Comparison of ENCODE assay signal across 18 cellular contexts in genomic region chr1:166843322-166843721, GRCh38. TPM values are rescaled to one million over a fixed set of nuclear protein-coding genes. Genes with fewer than 3 reads are reported as not detected.
A peak's percentile ranks its signal among the peaks of the same experiment; 100 is the strongest.
DNase-seq lines count a peak whose midpoint lies in the region; ATAC-seq, FAIRE-seq and TF ChIP-seq lines count a peak whose summit lies in the region.
"Had no signal": no experiment of that assay in that cellular context is flagged by ENCODE, and none has a peak within 500 bp of the region (broad histone marks: within the 10 kb centered on the region; RNA-seq: fewer than 3 reads in every experiment).

No MANE protein-coding gene starts in this region.

- no peak for DNase-seq in activated naive CD4-positive, alpha-beta T cell treated with anti-CD3 and anti-CD28 coated beads for 36 hours
- DNase-seq in activated naive CD4-positive, alpha-beta T cell treated with anti-CD3 and anti-CD28 coated beads, Interleukin-2, amount 50 U/mL, for 16 hours = no peak
- DNase-seq in K562 (ENCODE audit: extremely low read depth in 1 of 4, low spot score in 3 of 4) (no peak), mesothelial cell of epicardium (ENCODE audit: low spot score in 2 of 2, unreplicated experiment in 2 of 2) (no peak), thoracic aorta (ENCODE audit: low spot score) (no peak), kidney tubule cell (ENCODE audit: low spot score) (no peak), NCI-H524 treated with DMSO at 0.1 percent for 48 hours (lab: John Stamatoyannopoulos, UW) (no peak), GM10248 (ENCODE audit: extremely low spot score) (no peak)
- DNase-seq: activated CD4-positive, CD25-positive, alpha-beta regulatory T cell treated with anti-CD3 and anti-CD28 coated beads, Interleukin-2, amount 50 U/mL, for 72 hours; DMS79 treated with DMSO at 0.1 percent for 48 hours; NCI-H1436 treated with DMSO at 0.1 percent for 48 hours; NCI-H2227 treated with DMSO at 0.1 percent for 48 hours; NK-92 treated with Interleukin-12 subunit alpha and Interleukin-12 subunit beta, amount 100 ng/mL, for 24 hours; SHP77 had no signal

- H3K4me3 ChIP-seq in K562 (no peak overlapping the region), thoracic aorta (peak overlapping the region; percentile 6)

- in situ Hi-C loops in K562 (cut with MboI) = no loop called here

- no peak for FAIRE-seq in K562 (lab: Jason Lieb, UNC)
- FAIRE-seq: A204.1, keratinocyte had no signal

- H3K4me3 Mint-ChIP-seq in activated naive CD4-positive, alpha-beta T cell treated with anti-CD3 and anti-CD28 coated beads for 36 hours = no peak overlapping the region
- no peak overlapping the region for H3K4me3 Mint-ChIP-seq in mesothelial cell of epicardium

- 91% methylated on average over 6 of the region's 6 CpGs for WGBS in K562 (ENCODE audit: insufficient coverage, low coverage, missing lambda C conversion rate)

- no peaks in the 10 kb centered on the region for H3K27me3 Mint-ChIP-seq in activated naive CD4-positive, alpha-beta T cell treated with anti-CD3 and anti-CD28 coated beads for 36 hours (ENCODE audit: low read depth)
- H3K27me3 Mint-ChIP-seq in mesothelial cell of epicardium (ENCODE audit: low read depth) = no peaks in the 10 kb centered on the region

- H3K27ac Mint-ChIP-seq in activated naive CD4-positive, alpha-beta T cell treated with anti-CD3 and anti-CD28 coated beads for 36 hours = peak overlapping the region; percentile 12
- peak overlapping the region; percentile 85 for H3K27ac Mint-ChIP-seq in mesothelial cell of epicardium

- no peak overlapping the region for H3K4me2 ChIP-seq in K562 (ENCODE audit: insufficient read depth, low read length)

- no TSS peak for BruUV-seq in K562 (replicated peaks; lab: Mats Ljungman, UMichigan)

- CTCF ChIA-PET in activated naive CD4-positive, alpha-beta T cell treated with anti-CD3 and anti-CD28 coated beads for 36 hours (lab: Charles Lee) = interaction anchor here (1.3 kb wide), 1 partner anchor 216 kb away, joined by 3 read pairs; no protein-coding TSS in a partner anchor
- CTCF ChIA-PET in K562 (lab: Yijun Ruan, JAX; ENCODE audit: low intra/inter-chr PET ratio) = no interaction called here
- CTCF ChIA-PET in GM10248 (lab: Yijun Ruan, JAX) = interaction anchor here (1.8 kb wide), 1 partner anchor 18 kb away, joined by 4 read pairs; no protein-coding TSS in a partner anchor

- H3K79me2 ChIP-seq in K562 (ENCODE audit: control insufficient read depth, insufficient read depth, low read length) = peaks cover 29% of the 10 kb centered on the region

- H3K27me3 ChIP-seq in K562 (ENCODE audit: control insufficient read depth in 2 of 2, insufficient read depth in 2 of 2, low read length in 2 of 2) (no peaks in the 10 kb centered on the region), thoracic aorta (replicated peaks; ENCODE audit: insufficient read depth) (no peaks in the 10 kb centered on the region)

- no peak for TF ChIP-seq EP300 in K562 (IDR thresholded peaks at IDR 0.05; ENCODE audit: low read length)

- no peak for TF ChIP-seq RAD21 in K562 (CRISPR knock-in tag; conservative IDR thresholded peaks at IDR 0.05 in 1 of 2, IDR thresholded peaks at IDR 0.05 in 1 of 2)

- H3K36me3 ChIP-seq in K562 (ENCODE audit: control insufficient read depth, insufficient read depth, low read length) (peaks cover 77% of the 10 kb centered on the region), thoracic aorta (peaks cover 14% of the 10 kb centered on the region)

- ATAC-seq in K562 (no peak), thoracic aorta (ENCODE audit: insufficient number of reproducible peaks, low FRiP score, low read depth) (no peak)

- no peak for TF ChIP-seq CTCF in K562 (IDR thresholded peaks at IDR 0.05 in 2 of 3, conservative IDR thresholded peaks at IDR 0.05 in 1 of 3; ENCODE audit: insufficient read depth in 2 of 3, low read depth in 1 of 3, low read length in 3 of 3)
- TF ChIP-seq CTCF in mesothelial cell of epicardium (IDR thresholded peaks at IDR 0.05; ENCODE audit: unreplicated experiment) = no peak
- no peak for TF ChIP-seq CTCF in thoracic aorta (IDR thresholded peaks at IDR 0.05)
- TF ChIP-seq CTCF in GM10248 (IDR thresholded peaks at IDR 0.05; ENCODE audit: control extremely low read depth, extremely low read depth, low read depth, missing control alignments) = no peak

- intact Hi-C loops in activated naive CD4-positive, alpha-beta T cell treated with anti-CD3 and anti-CD28 coated beads for 36 hours (cut with micrococcal nuclease) = loop anchor here (10.0 kb wide), 2 partner anchors 679 to 1079 kb away; partner anchors contain the start of genes FAM78B and TMCO1
- intact Hi-C loops in K562 (cut with micrococcal nuclease) = no loop called here

- H3K4me1 ChIP-seq in K562 (replicated peaks in 1 of 2; ENCODE audit: control insufficient read depth in 2 of 2, insufficient read depth in 2 of 2, low read length in 2 of 2) (peaks cover 20 to 21% of the 10 kb centered on the region in 2 experiments), thoracic aorta (ENCODE audit: control insufficient read depth in 1 of 2, low read depth in 2 of 2) (peaks cover 23 to 85% of the 10 kb centered on the region in 2 donors)

- peaks cover 68% of the 10 kb centered on the region for H3K4me1 Mint-ChIP-seq in activated naive CD4-positive, alpha-beta T cell treated with anti-CD3 and anti-CD28 coated beads for 36 hours (ENCODE audit: low read depth)
- peaks cover 43% of the 10 kb centered on the region for H3K4me1 Mint-ChIP-seq in mesothelial cell of epicardium

- H3K9me3 ChIP-seq in K562 (replicated peaks; ENCODE audit: control insufficient read depth, insufficient read depth, low read depth, low read length) (no peaks in the 10 kb centered on the region), thoracic aorta (no peaks in the 10 kb centered on the region)

- no peak overlapping the region for H2AFZ ChIP-seq in K562 (ENCODE audit: low read depth, low read length)
- H2AFZ ChIP-seq: parathyroid adenoma had no signal

- H3K27ac ChIP-seq in K562 (ENCODE audit: extremely low read depth, low read depth, low read length) (no peak overlapping the region), thoracic aorta (peak overlapping the region in 1 of 2 donors; percentile 51)
- H3K27ac ChIP-seq: C4-2B, parathyroid adenoma had no signal

- POLR2A ChIA-PET in K562 (lab: Yijun Ruan, JAX) (interaction anchor here (0.6 to 0.8 kb wide), 2 partner anchors 33 to 143 kb away, joined by 3 to 4 read pairs; partner anchors contain the start of gene TADA1), GM10248 (lab: Yijun Ruan, JAX) (no interaction called here)

- no peaks in the 10 kb centered on the region for H3K9me1 ChIP-seq in K562 (ENCODE audit: control insufficient read depth, insufficient read depth, low read length)

- peaks cover 59% of the 10 kb centered on the region for H3K36me3 Mint-ChIP-seq in activated naive CD4-positive, alpha-beta T cell treated with anti-CD3 and anti-CD28 coated beads for 36 hours (ENCODE audit: low read depth)
- peaks cover 34% of the 10 kb centered on the region for H3K36me3 Mint-ChIP-seq in mesothelial cell of epicardium

- no peak for TF ChIP-seq POLR2A in K562 (conservative IDR thresholded peaks at IDR 0.05)

- peaks cover 20% of the 10 kb centered on the region; the same call in 1 of the 2 replicates for H4K20me1 ChIP-seq in K562 (replicated peaks; ENCODE audit: control insufficient read depth, insufficient read depth, low read length)

- no peaks in the 10 kb centered on the region for H3K9me3 Mint-ChIP-seq in activated naive CD4-positive, alpha-beta T cell treated with anti-CD3 and anti-CD28 coated beads for 36 hours
- no peaks in the 10 kb centered on the region for H3K9me3 Mint-ChIP-seq in mesothelial cell of epicardium

- peak overlapping the region in 1 of 2 experiments; percentile 38; a peak in 1 of 4 replicates for H3K9ac ChIP-seq in K562 (ENCODE audit: insufficient read depth in 1 of 2, low read depth in 2 of 2, low read length in 2 of 2)
- H3K9ac ChIP-seq: parathyroid adenoma had no signal

RNA-seq across cellular contexts. Expression of gene POGK, which starts 4.0 kb away (rescaled TPM):
- 10 to 100 TPM; 33.1 to 34.9 TPM for total RNA-seq in activated naive CD4-positive, alpha-beta T cell treated with anti-CD3 and anti-CD28 coated beads for 36 hours
- total RNA-seq in K562 (2011; cell fraction: chromatin; rRNA removed; ENCODE audit: low replicate concordance) = 19.4 and 25.5 TPM in 2 replicates
- 13.3 and 15.5 TPM in 2 replicates for total RNA-seq in K562 (2011; cell fraction: nucleolus; rRNA removed)
- 21.6 and 38.7 TPM in 2 replicates for total RNA-seq in K562 (2011; cell fraction: nucleoplasm; rRNA removed)
- total RNA-seq in K562 (2014; rRNA removed) = 24.3 and 30.4 TPM in 2 replicates
- 30.9 and 31.0 TPM in 2 replicates for total RNA-seq in K562 (2014; rRNA removed; fragmentation: Illumina TruSeq; extraction: Trizol)
- total RNA-seq in K562 (2015; rRNA removed; fragmentation: Illumina TruSeq; extraction: Trizol) = 41.0 and 44.5 TPM in 2 replicates
- 34.6 and 35.6 TPM in 2 replicates for total RNA-seq in K562 (2021)
- 11.5 and 12.5 TPM in 2 replicates for polyA plus RNA-seq in K562 (2011; rRNA removed)
- polyA plus RNA-seq in K562 (2011; cell fraction: cytosol; rRNA removed) = 8.6 and 14.1 TPM in 2 replicates
- 27.0 and 31.8 TPM in 2 replicates for polyA plus RNA-seq in K562 (2011; cell fraction: nucleus; rRNA removed)
- 18.6 and 22.8 TPM in 2 replicates for polyA plus RNA-seq in K562 (2012)
- 24.6 and 30.8 TPM in 2 replicates for polyA plus RNA-seq in K562 (2014; fragmentation: Illumina TruSeq; extraction: Trizol)
- polyA plus RNA-seq in K562 (2014; fragmentation: Nextera tagmentation; extraction: Ambion mirVana) = 1 to 10 TPM; 6.1 to 8.1 TPM
- 15.7 and 20.1 TPM in 2 replicates for polyA plus RNA-seq in K562 (2014; rRNA removed)
- polyA minus RNA-seq in K562 (2011; rRNA and poly(A)+ RNA removed) = 29.8 and 30.3 TPM in 2 replicates
- polyA minus RNA-seq in K562 (2011; cell fraction: cytosol; rRNA and poly(A)+ RNA removed) = 19.1 and 22.8 TPM in 2 replicates
- 17.4 and 27.2 TPM in 2 replicates for polyA minus RNA-seq in K562 (2011; cell fraction: nucleus; rRNA and poly(A)+ RNA removed)
- total RNA-seq in mesothelial cell of epicardium = 40.1 to 42.1 TPM (median 40.6 TPM) in 3 replicates
- total RNA-seq in thoracic aorta = 10 to 100 TPM; 33.7 to 54.6 TPM

RNA-seq across cellular contexts. Expression of gene TADA1, which starts 32.7 kb away (rescaled TPM):
- 10 to 100 TPM; 19.6 to 19.9 TPM for total RNA-seq in activated naive CD4-positive, alpha-beta T cell treated with anti-CD3 and anti-CD28 coated beads for 36 hours
- total RNA-seq in K562 (2011; cell fraction: chromatin; rRNA removed; ENCODE audit: low replicate concordance) = 14.9 and 32.5 TPM in 2 replicates
- 8.2 and 11.6 TPM in 2 replicates for total RNA-seq in K562 (2011; cell fraction: nucleolus; rRNA removed)
- total RNA-seq in K562 (2011; cell fraction: nucleoplasm; rRNA removed) = 17.5 and 30.8 TPM in 2 replicates
- total RNA-seq in K562 (2014; rRNA removed) = 15.9 and 18.8 TPM in 2 replicates
- total RNA-seq in K562 (2014; rRNA removed; fragmentation: Illumina TruSeq; extraction: Trizol) = 28.7 and 32.5 TPM in 2 replicates
- 27.3 and 27.7 TPM in 2 replicates for total RNA-seq in K562 (2015; rRNA removed; fragmentation: Illumina TruSeq; extraction: Trizol)
- 20.5 and 21.2 TPM in 2 replicates for total RNA-seq in K562 (2021)
- 42.9 and 43.1 TPM in 2 replicates for polyA plus RNA-seq in K562 (2011; rRNA removed)
- 17.2 and 32.7 TPM in 2 replicates for polyA plus RNA-seq in K562 (2011; cell fraction: cytosol; rRNA removed)
- 27.0 and 37.4 TPM in 2 replicates for polyA plus RNA-seq in K562 (2011; cell fraction: nucleus; rRNA removed)
- 13.6 and 22.2 TPM in 2 replicates for polyA plus RNA-seq in K562 (2012)
- 28.4 and 35.2 TPM in 2 replicates for polyA plus RNA-seq in K562 (2014; fragmentation: Illumina TruSeq; extraction: Trizol)
- 10 to 100 TPM; 62.6 to 76.5 TPM for polyA plus RNA-seq in K562 (2014; fragmentation: Nextera tagmentation; extraction: Ambion mirVana)
- polyA plus RNA-seq in K562 (2014; rRNA removed) = 18.6 and 24.1 TPM in 2 replicates
- polyA minus RNA-seq in K562 (2011; rRNA and poly(A)+ RNA removed) = 39.7 and 45.5 TPM in 2 replicates
- polyA minus RNA-seq in K562 (2011; cell fraction: cytosol; rRNA and poly(A)+ RNA removed) = 15.5 and 15.6 TPM in 2 replicates
- polyA minus RNA-seq in K562 (2011; cell fraction: nucleus; rRNA and poly(A)+ RNA removed) = 7.5 and 16.2 TPM in 2 replicates
- 15.6 to 18.7 TPM (median 17.4 TPM) in 3 replicates for total RNA-seq in mesothelial cell of epicardium
- 1 to 10 TPM; 5.7 to 6.5 TPM for total RNA-seq in thoracic aorta
